Comparison of ENCODE assay signal across 19 cellular contexts in the genomic region with DNA sequence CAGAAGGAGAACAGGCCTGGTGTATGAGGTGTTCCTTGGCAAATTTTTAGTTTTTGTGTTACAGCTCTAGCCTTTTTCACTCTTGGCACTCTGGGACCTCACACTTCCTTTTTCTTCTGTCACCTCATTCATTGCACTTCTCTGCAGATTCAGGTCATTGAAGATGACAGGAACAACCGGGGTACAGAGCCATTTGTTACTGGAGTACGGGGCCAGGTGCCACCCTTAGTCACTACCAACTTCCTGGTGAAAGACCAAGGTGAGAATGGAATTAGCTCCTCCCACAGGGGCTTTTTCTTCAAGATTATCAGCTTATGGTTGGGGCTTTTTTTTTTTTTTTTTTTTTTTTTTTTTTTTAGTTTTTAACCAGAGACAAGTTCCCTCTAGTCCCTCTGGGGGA. TPM values are rescaled to one million over a fixed set of nuclear protein-coding genes. Genes with fewer than 3 reads are reported as not detected.
A peak's percentile ranks its signal among the peaks of the same experiment; 100 is the strongest.
DNase-seq lines count a peak whose midpoint lies in the region; ATAC-seq and TF ChIP-seq lines count a peak whose summit lies in the region.
"Had no signal": no experiment of that assay in that cellular context is flagged by ENCODE, and none has a peak within 500 bp of the region (broad histone marks: within the 10 kb centered on the region; RNA-seq: fewer than 3 reads in every experiment).

No MANE protein-coding gene starts in this region.

- H3K27me3 Mint-ChIP-seq in activated T-cell treated with anti-CD3 and anti-CD28 coated beads, Interleukin-2, amount 50 U/mL, for 24 hours: no peaks in the 10 kb centered on the region
- H3K27me3 Mint-ChIP-seq: type B pancreatic cell had no signal

- H3K4me2 ChIP-seq in IMR-90 (ENCODE audit: low read depth, low read length) (no peak overlapping the region), mammary epithelial cell (ENCODE audit: insufficient read depth, low read depth, low read length) (peak overlapping the region; percentile 66)
- H3K4me2 ChIP-seq: A549 had no signal

- no peak overlapping the region for H3K14ac ChIP-seq in IMR-90 (replicated peaks; ENCODE audit: low read depth, low read length)

- H3K9me3 Mint-ChIP-seq in activated T-cell treated with anti-CD3 and anti-CD28 coated beads, Interleukin-2, amount 50 U/mL, for 24 hours: no peaks in the 10 kb centered on the region
- H3K9me3 Mint-ChIP-seq: type B pancreatic cell had no signal

- ATAC-seq in IMR-90 (ENCODE audit: low read depth): no peak
- ATAC-seq: A549, gastrocnemius medialis, left lung had no signal

- dilution Hi-C loops in IMR-90 (cut with HindIII; ENCODE audit: low sequenced_read_pairs, unreplicated experiment) (no loop called here), mammary epithelial cell (cut with HindIII; ENCODE audit: low sequenced_read_pairs) (no loop called here)

- H3K27me3 ChIP-seq in IMR-90 (ENCODE audit: control insufficient read depth, insufficient read depth, low read length) (no peaks in the 10 kb centered on the region), mammary epithelial cell (ENCODE audit: insufficient read depth, low read length) (no peaks in the 10 kb centered on the region), sigmoid colon (no peaks in the 10 kb centered on the region), transverse colon (no peaks in the 10 kb centered on the region)
- H3K27me3 ChIP-seq: gastrocnemius medialis, left lung had no signal

- H3K4me1 ChIP-seq in IMR-90 (ENCODE audit: control insufficient read depth, insufficient read depth, low read length): peaks cover 11% of the 10 kb centered on the region
- peaks cover 18% of the 10 kb centered on the region for H3K4me1 ChIP-seq in mammary epithelial cell (ENCODE audit: insufficient read depth, low read length)
- no peaks in the 10 kb centered on the region for H3K4me1 ChIP-seq in sigmoid colon
- no peaks in the 10 kb centered on the region for H3K4me1 ChIP-seq in transverse colon
- H3K4me1 ChIP-seq: gastrocnemius medialis, HAP-1 had no signal

- BruUV-seq in IMR-90 (replicated peaks; lab: Mats Ljungman, UMichigan): no TSS peak
- BruUV-seq in mammary epithelial cell (replicated peaks; lab: Mats Ljungman, UMichigan): no TSS peak

- CTCF ChIA-PET in IMR-90 (lab: Yijun Ruan, JAX) (no interaction called here), mammary epithelial cell (lab: Charles Lee; ENCODE audit: low non-redundant PET) (no interaction called here)

- no peak for TF ChIP-seq POLR2A in IMR-90 (IDR thresholded peaks at IDR 0.05; ENCODE audit: low read depth, low read length)
- TF ChIP-seq POLR2A in sigmoid colon (IDR thresholded peaks at IDR 0.05): no peak
- no peak for TF ChIP-seq POLR2A in transverse colon (IDR thresholded peaks at IDR 0.05)

- H4K5ac ChIP-seq in IMR-90 (ENCODE audit: low read depth, low read length): no peak overlapping the region

- no peak overlapping the region for H2BK20ac ChIP-seq in IMR-90 (ENCODE audit: low read depth, low read length)

- TF ChIP-seq RAD21 in IMR-90 (IDR thresholded peaks at IDR 0.05; ENCODE audit: low read length): no peak

- no peak overlapping the region for H3K4me3 Mint-ChIP-seq in activated T-cell treated with anti-CD3 and anti-CD28 coated beads, Interleukin-2, amount 50 U/mL, for 24 hours
- H3K4me3 Mint-ChIP-seq: type B pancreatic cell had no signal

- no peak overlapping the region for H3K23ac ChIP-seq in IMR-90 (ENCODE audit: low read depth, low read length)

- peaks cover 27% of the 10 kb centered on the region for H3K9me1 ChIP-seq in IMR-90 (ENCODE audit: insufficient read depth, low read length)

- H4K8ac ChIP-seq in IMR-90 (ENCODE audit: low read depth in 2 of 2, low read length in 2 of 2): peak overlapping the region in 1 of 2 experiments; percentile 26; a peak in 1 of 4 replicates

- H3K9ac ChIP-seq in IMR-90 (ENCODE audit: low read depth, low read length) (no peak overlapping the region), mammary epithelial cell (ENCODE audit: insufficient read depth, low read length) (no peak overlapping the region)

- peaks cover 98% of the 10 kb centered on the region for H3K36me3 Mint-ChIP-seq in activated T-cell treated with anti-CD3 and anti-CD28 coated beads, Interleukin-2, amount 50 U/mL, for 24 hours (ENCODE audit: low read depth)

- in situ Hi-C loops in IMR-90 (cut with MboI; ENCODE audit: low sequenced_read_pairs): no loop called here
- in situ Hi-C loops in mammary epithelial cell (cut with MboI; ENCODE audit: low sequenced_read_pairs in 2 of 2): no loop called here
- in situ Hi-C loops in transverse colon (cut with MboI; ENCODE audit: low pct_ligation_motif_present in 1 of 4, low pct_unique_long_range_greater_than_20kb in 1 of 4, low sequenced_read_pairs in 3 of 4): no loop called here

- H2BK15ac ChIP-seq in IMR-90 (ENCODE audit: low read depth, low read length): no peak overlapping the region

- H2AK5ac ChIP-seq in IMR-90 (ENCODE audit: low read depth, low read length): no peak overlapping the region

- H3K79me1 ChIP-seq in IMR-90 (ENCODE audit: low read depth in 1 of 2, low read length in 2 of 2): peaks cover 57 to 77% of the 10 kb centered on the region in 2 experiments

- H4K20me1 ChIP-seq in IMR-90 (ENCODE audit: insufficient read depth, low read length) (peaks cover 33% of the 10 kb centered on the region), mammary epithelial cell (ENCODE audit: insufficient read depth, low read length) (no peaks in the 10 kb centered on the region)

- no peak overlapping the region for H3K4ac ChIP-seq in IMR-90 (ENCODE audit: low read depth, low read length)

- H4K91ac ChIP-seq in IMR-90 (ENCODE audit: insufficient read depth, low read depth, low read length): no peak overlapping the region

- no peak overlapping the region for H2BK120ac ChIP-seq in IMR-90 (ENCODE audit: low read depth, low read length)

- peaks cover 73% of the 10 kb centered on the region for H3K36me3 ChIP-seq in IMR-90 (ENCODE audit: control insufficient read depth, insufficient read depth, low read length)
- peaks cover 32% of the 10 kb centered on the region for H3K36me3 ChIP-seq in mammary epithelial cell (ENCODE audit: insufficient read depth, low read length)
- peaks cover 55 to 100% (median 84%) of the 10 kb centered on the region in 4 donors for H3K36me3 ChIP-seq in sigmoid colon
- peaks cover 0 to 90% (median 40%) of the 10 kb centered on the region in 4 donors for H3K36me3 ChIP-seq in transverse colon

- H3K27ac Mint-ChIP-seq in activated T-cell treated with anti-CD3 and anti-CD28 coated beads, Interleukin-2, amount 50 U/mL, for 24 hours: peak overlapping the region; percentile 86

- intact Hi-C loops in IMR-90 (cut with micrococcal nuclease) (no loop called here), mammary epithelial cell (cut with micrococcal nuclease) (loop anchor here (2.0 kb wide), 1 partner anchor 19 kb away; the partner anchor contains the start of gene SEC24C), sigmoid colon (cut with DNase I) (no loop called here), transverse colon (cut with DNase I; ENCODE audit: low total_unique reads) (no loop called here)

- H3K18ac ChIP-seq in IMR-90 (ENCODE audit: low read depth, low read length): no peak overlapping the region

- H2AFZ ChIP-seq in IMR-90 (replicated peaks; ENCODE audit: low read length, poor library complexity) (no peak overlapping the region), mammary epithelial cell (ENCODE audit: low read depth, low read length) (peak overlapping the region; percentile 18)

- no peak for DNase-seq in activated T-cell treated with anti-CD3 and anti-CD28 coated beads, Interleukin-2, amount 50 U/mL, for 24 hours
- DNase-seq in activated T-cell treated with anti-CD3 and anti-CD28 coated beads for 4 hours (no peak), IMR-90 (no peak), mammary epithelial cell (no peak), sigmoid colon (peak; percentile 21), D341Med (ENCODE audit: low spot score) (no peak), transverse colon (no peak)
- DNase-seq in central memory CD4-positive, alpha-beta T cell: no peak
- DNase-seq: activated CD4-positive, alpha-beta T cell treated with anti-CD3 and anti-CD28 coated beads, Interleukin-2, amount 50 U/mL, for 1 hour; aorta; C1 segment of cervical spinal cord; DMS79 treated with DMSO at 0.1 percent for 48 hours; gastrocnemius medialis; left lung; NCI-H2171 treated with DMSO at 0.1 percent for 48 hours had no signal

- TF ChIP-seq EP300 in sigmoid colon (IDR thresholded peaks at IDR 0.05) (no peak), transverse colon (IDR thresholded peaks at IDR 0.05; ENCODE audit: low read depth) (no peak)

- no peak overlapping the region for H3K56ac ChIP-seq in IMR-90 (ENCODE audit: extremely low read depth, insufficient read depth, low read length)

- no peak overlapping the region for H3K27ac ChIP-seq in IMR-90 (ENCODE audit: insufficient read depth, low read length)
- peak overlapping the region; percentile 78 for H3K27ac ChIP-seq in mammary epithelial cell (ENCODE audit: insufficient read depth, low read depth, low read length)
- no peak overlapping the region for H3K27ac ChIP-seq in sigmoid colon
- H3K27ac ChIP-seq in transverse colon: no peak overlapping the region
- H3K27ac ChIP-seq: A549, gastrocnemius medialis, left lung, skin epidermis had no signal

- peaks cover 35% of the 10 kb centered on the region for H3K79me2 ChIP-seq in mammary epithelial cell (ENCODE audit: insufficient read depth, low read length)

- POLR2A ChIA-PET in IMR-90 (lab: Charles Lee; ENCODE audit: unreplicated experiment): no interaction called here

- peaks cover 53% of the 10 kb centered on the region for H3K4me1 Mint-ChIP-seq in activated T-cell treated with anti-CD3 and anti-CD28 coated beads, Interleukin-2, amount 50 U/mL, for 24 hours (ENCODE audit: low read depth)

- no CpG with 5 or more reads among the region's 2 CpGs for WGBS in IMR-90 (ENCODE audit: extremely low coverage in 2 of 2, insufficient read length in 1 of 2), 2 experiments
- WGBS in mammary epithelial cell (ENCODE audit: low coverage, missing lambda C conversion rate): 91% methylated on average over 2 of the region's 2 CpGs
- WGBS in sigmoid colon, 2 donors: 75 to 90% methylated on average over 2 of the region's 2 CpGs
- WGBS in transverse colon (ENCODE audit: low coverage in 1 of 2), 2 donors: 52 to 82% methylated on average over 2 of the region's 2 CpGs

- peak overlapping the region; percentile 1 for H2BK5ac ChIP-seq in IMR-90 (ENCODE audit: low read depth, low read length, poor library complexity, severe bottlenecking)

- TF ChIP-seq CTCF in IMR-90 (conservative IDR thresholded peaks at IDR 0.05; ENCODE audit: low read depth, low read length) (no peak), mammary epithelial cell (conservative IDR thresholded peaks at IDR 0.05 in 1 of 2, IDR thresholded peaks at IDR 0.05 in 1 of 2; ENCODE audit: extremely low read depth in 1 of 2, insufficient read depth in 1 of 2, low read depth in 1 of 2, low read length in 2 of 2) (no peak), sigmoid colon (IDR thresholded peaks at IDR 0.05) (no peak), transverse colon (IDR thresholded peaks at IDR 0.05) (no peak)

- H3K4me3 ChIP-seq in IMR-90 (ENCODE audit: insufficient read depth, low read depth, low read length) (no peak overlapping the region), mammary epithelial cell (replicated peaks in 1 of 3; ENCODE audit: insufficient read depth in 1 of 3, low read depth in 2 of 3, low read length in 3 of 3) (no peak overlapping the region), sigmoid colon (no peak overlapping the region), transverse colon (no peak overlapping the region)
- H3K4me3 ChIP-seq: A549, gastrocnemius medialis, HAP-1, left lung, skin epidermis had no signal

- H2AK9ac ChIP-seq in IMR-90 (replicated peaks; ENCODE audit: low read depth, low read length, poor library complexity): no peak overlapping the region

- H3K9me3 ChIP-seq in IMR-90 (ENCODE audit: control insufficient read depth, insufficient read depth, low read length): no peaks in the 10 kb centered on the region
- no peaks in the 10 kb centered on the region for H3K9me3 ChIP-seq in mammary epithelial cell (replicated peaks; ENCODE audit: insufficient read depth, low read length)
- H3K9me3 ChIP-seq in sigmoid colon: no peaks in the 10 kb centered on the region
- H3K9me3 ChIP-seq in transverse colon: no peaks in the 10 kb centered on the region
- H3K9me3 ChIP-seq: A549, gastrocnemius medialis, HAP-1, left lung had no signal

RNA-seq across cellular contexts. Expression of gene CHCHD1, which starts 18.5 kb away (rescaled TPM):
- total RNA-seq in IMR-90 (2012; rRNA removed) (11.5 and 13.9 TPM in 2 replicates), mammary epithelial cell (10 to 100 TPM; 11.7 to 24.7 TPM), sigmoid colon (10 to 100 TPM; 28.1 to 36.6 (median 34.5) TPM), transverse colon (10 to 100 TPM in 3 of 4 donors, 1 to 10 TPM in 1; 2.6 to 37.4 (median 17.0) TPM)
- polyA plus RNA-seq in IMR-90 (2012; rRNA removed) (21.0 and 24.9 TPM in 2 replicates), mammary epithelial cell (36.9 TPM), sigmoid colon (100 to 1,000 TPM in 1 of 3 donors, 10 to 100 TPM in 2; 76.9 to 134 (median 93.7) TPM)
- 25.6 and 36.2 TPM in 2 replicates for polyA plus RNA-seq in IMR-90 (2012; cell fraction: cytosol; rRNA removed)
- polyA plus RNA-seq in IMR-90 (2012; cell fraction: nucleus; rRNA removed; ENCODE audit: low replicate concordance): 5.7 and 15.2 TPM in 2 replicates
- polyA minus RNA-seq in mammary epithelial cell: 10.5 TPM

RNA-seq across cellular contexts. Expression of gene SEC24C, which starts 19.2 kb away (rescaled TPM):
- total RNA-seq in IMR-90 (2012; rRNA removed) (66.4 and 74.2 TPM in 2 replicates), mammary epithelial cell (10 to 100 TPM; 48.0 to 68.0 TPM), sigmoid colon (10 to 100 TPM; 34.9 to 42.7 (median 39.0) TPM), transverse colon (100 to 1,000 TPM in 2 of 4 donors, 10 to 100 TPM in 2; 46.7 to 104 (median 80.2) TPM)
- polyA plus RNA-seq in IMR-90 (2012; rRNA removed) (84.2 and 88.9 TPM in 2 replicates), mammary epithelial cell (62.6 TPM), sigmoid colon (10 to 100 TPM; 25.2 to 52.3 (median 29.8) TPM)
- 40.7 and 47.2 TPM in 2 replicates for polyA plus RNA-seq in IMR-90 (2012; cell fraction: cytosol; rRNA removed)
- 163 and 208 TPM in 2 replicates for polyA plus RNA-seq in IMR-90 (2012; cell fraction: nucleus; rRNA removed; ENCODE audit: low replicate concordance)
- 134 TPM for polyA minus RNA-seq in mammary epithelial cell

RNA-seq across cellular contexts. Expression of gene ZSWIM8, which starts 22.1 kb away (rescaled TPM):
- total RNA-seq in IMR-90 (2012; rRNA removed) (16.8 and 16.9 TPM in 2 replicates), mammary epithelial cell (10 to 100 TPM; 62.5 to 67.6 TPM), sigmoid colon (100 to 1,000 TPM in 1 of 4 donors, 10 to 100 TPM in 3; 42.5 to 138 (median 71.9) TPM), transverse colon (100 to 1,000 TPM in 3 of 4 donors, 10 to 100 TPM in 1; 94.5 to 530 (median 188) TPM)
- polyA plus RNA-seq in IMR-90 (2012; rRNA removed) (103 and 119 TPM in 2 replicates), mammary epithelial cell (54.3 TPM), sigmoid colon (10 to 100 TPM; 34.8 to 64.8 (median 40.2) TPM)
- polyA plus RNA-seq in IMR-90 (2012; cell fraction: cytosol; rRNA removed): 27.6 and 89.3 TPM in 2 replicates
- polyA plus RNA-seq in IMR-90 (2012; cell fraction: nucleus; rRNA removed; ENCODE audit: low replicate concordance): 319 and 862 TPM in 2 replicates
- polyA minus RNA-seq in mammary epithelial cell: 61.7 TPM

RNA-seq across cellular contexts. Expression of gene NDST2, which starts 48.1 kb away (rescaled TPM):
- total RNA-seq in IMR-90 (2012; rRNA removed): 5.6 TPM in 2 replicates
- polyA plus RNA-seq in IMR-90 (2012; rRNA removed): 14.6 and 16.5 TPM in 2 replicates
- 10.2 and 12.8 TPM in 2 replicates for polyA plus RNA-seq in IMR-90 (2012; cell fraction: cytosol; rRNA removed)
- polyA plus RNA-seq in IMR-90 (2012; cell fraction: nucleus; rRNA removed; ENCODE audit: low replicate concordance): 61.0 and 69.6 TPM in 2 replicates
- 10 to 100 TPM in 1 of 2 donors, 1 to 10 TPM in 1; 9.3 to 18.5 TPM for total RNA-seq in mammary epithelial cell
- polyA plus RNA-seq in mammary epithelial cell: 10.8 TPM
- polyA minus RNA-seq in mammary epithelial cell: 6.7 TPM
- total RNA-seq in sigmoid colon: 10 to 100 TPM; 23.9 to 56.2 (median 28.3) TPM
- polyA plus RNA-seq in sigmoid colon: 10 to 100 TPM in 2 of 3 donors, 1 to 10 TPM in 1; 3.9 to 21.0 (median 17.0) TPM
- 10 to 100 TPM; 14.3 to 34.5 (median 22.1) TPM for total RNA-seq in transverse colon
